Comparison of ENCODE assay signal across 26 cellular contexts in the genomic region with DNA sequence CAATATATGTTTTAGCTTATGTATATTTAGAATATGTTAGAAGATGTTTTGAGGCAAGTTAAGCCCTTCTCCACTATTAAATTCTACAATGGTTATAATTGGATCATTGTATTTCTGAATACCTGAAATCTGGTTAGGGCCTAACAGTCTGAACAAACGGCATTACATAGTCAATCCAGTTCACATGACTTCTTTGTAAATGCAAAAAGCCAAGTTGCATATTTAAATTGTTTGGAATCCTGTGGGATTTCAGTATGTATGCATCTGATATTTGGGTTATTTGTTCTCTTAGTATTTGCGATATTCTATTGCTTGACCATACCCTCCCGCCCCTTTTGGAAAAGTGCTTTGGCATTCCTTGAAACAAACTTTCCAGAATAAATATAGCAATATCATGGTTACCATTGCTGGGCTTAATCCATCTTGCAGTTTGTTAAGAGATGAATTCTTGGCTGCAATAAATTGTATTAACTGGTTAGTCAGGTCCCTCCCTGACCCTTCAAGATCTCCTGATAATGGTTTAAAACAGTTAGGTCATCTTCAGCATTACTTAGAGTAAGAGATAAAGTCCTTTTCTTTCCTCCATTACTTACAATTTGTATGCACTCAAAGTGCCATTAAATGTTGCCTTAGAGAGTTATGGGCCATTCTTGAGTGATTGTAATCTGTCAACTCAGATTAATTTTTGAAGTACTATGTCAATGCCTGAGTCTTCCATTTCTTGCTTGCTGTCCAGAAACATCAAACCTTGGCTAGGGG.
"Had no signal": no experiment of that assay in that cellular context is flagged by ENCODE, and none has a peak within 500 bp of the region (broad histone marks: within the 10 kb centered on the region; RNA-seq: fewer than 3 reads in every experiment).

No MANE protein-coding gene starts in this region.

- ATAC-seq: activated T-cell treated with anti-CD3 and anti-CD28 coated beads, Interleukin-2, amount 50 U/mL, for 72 hours; foreskin keratinocyte; left ventricle myocardium superior; naive thymus-derived CD8-positive, alpha-beta T cell; stimulated activated effector memory CD8-positive, alpha-beta T cell treated with anti-CD3 and anti-CD28 coated beads, Interleukin-12 subunit alpha, Interleukin-12 subunit beta, amount 100 ng/mL, for 72 hours; stimulated activated naive CD8-positive, alpha-beta T cell treated with anti-CD3 and anti-CD28 coated beads, Interleukin-15, amount 100 ng/mL, for 72 hours had no signal

- DNase-seq: activated B cell treated with CpG ODN at 0.5 μM for 24 hours; activated CD4-positive, alpha-beta memory T cell treated with anti-CD3 and anti-CD28 coated beads, Interleukin-2, amount 10 ng/mL, durations not matched to agents 7 days and 5 days; activated CD4-positive, alpha-beta T cell treated with anti-CD3 and anti-CD28 coated beads for 4 hours; activated effector memory CD4-positive, alpha-beta T cell treated with Interleukin-2 at 50 U/mL for 16 hours; activated naive CD4-positive, alpha-beta T cell treated with anti-CD3 and anti-CD28 coated beads for 36 hours; activated naive CD8-positive, alpha-beta T cell treated with anti-CD3 and anti-CD28 coated beads, Interleukin-2, amount 10 ng/mL, durations not matched to agents 7 days and 5 days; activated T-cell treated with anti-CD3 and anti-CD28 coated beads, Interleukin-2, amount 50 U/mL, for 72 hours; amniotic stem cell; effector memory CD4-positive, alpha-beta T cell; foreskin keratinocyte; immature natural killer cell; left ventricle myocardium superior; mammary epithelial cell; naive thymus-derived CD8-positive, alpha-beta T cell; retina; stimulated activated CD4-positive, alpha-beta T cell treated with anti-CD3 and anti-CD28 coated beads, Interleukin-2, amount 100 ng/mL, for 24 hours; stimulated activated naive CD8-positive, alpha-beta T cell treated with anti-CD3 and anti-CD28 coated beads, Interleukin-15, amount 100 ng/mL, for 72 hours; T1000; uterus had no signal

- H3K27ac Mint-ChIP-seq: activated B cell treated with CpG ODN at 0.5 μM for 24 hours; activated CD4-positive, alpha-beta memory T cell treated with anti-CD3 and anti-CD28 coated beads, Interleukin-2, amount 10 ng/mL, durations not matched to agents 7 days and 5 days; activated naive CD4-positive, alpha-beta T cell treated with anti-CD3 and anti-CD28 coated beads for 36 hours; activated naive CD8-positive, alpha-beta T cell treated with anti-CD3 and anti-CD28 coated beads, Interleukin-2, amount 10 ng/mL, durations not matched to agents 7 days and 5 days; activated T-cell treated with anti-CD3 and anti-CD28 coated beads, Interleukin-2, amount 50 U/mL, for 72 hours; immature natural killer cell; mesothelial cell of epicardium; naive thymus-derived CD8-positive, alpha-beta T cell; neural progenitor cell; stimulated activated effector memory CD8-positive, alpha-beta T cell treated with anti-CD3 and anti-CD28 coated beads, Interleukin-12 subunit alpha, Interleukin-12 subunit beta, amount 100 ng/mL, for 72 hours; stimulated activated naive CD8-positive, alpha-beta T cell treated with anti-CD3 and anti-CD28 coated beads, Interleukin-15, amount 100 ng/mL, for 72 hours had no signal

- H3K9ac ChIP-seq: neural progenitor cell had no signal

- H3K4me3 ChIP-seq: breast epithelium, neural progenitor cell, suprapubic skin, tibial nerve, uterus had no signal

- H3K36me3 ChIP-seq: breast epithelium, neural progenitor cell, suprapubic skin, tibial nerve, uterus had no signal

- H3K36me3 Mint-ChIP-seq: activated naive CD8-positive, alpha-beta T cell treated with anti-CD3 and anti-CD28 coated beads, Interleukin-2, amount 10 ng/mL, durations not matched to agents 7 days and 5 days; immature natural killer cell; mesothelial cell of epicardium; naive thymus-derived CD8-positive, alpha-beta T cell; stimulated activated effector memory CD8-positive, alpha-beta T cell treated with anti-CD3 and anti-CD28 coated beads, Interleukin-12 subunit alpha, Interleukin-12 subunit beta, amount 100 ng/mL, for 72 hours had no signal

- H3K4me1 ChIP-seq: breast epithelium, uterus had no signal

- H3K27me3 Mint-ChIP-seq: activated B cell treated with CpG ODN at 0.5 μM for 24 hours; activated CD4-positive, alpha-beta memory T cell treated with anti-CD3 and anti-CD28 coated beads, Interleukin-2, amount 10 ng/mL, durations not matched to agents 7 days and 5 days; activated naive CD8-positive, alpha-beta T cell treated with anti-CD3 and anti-CD28 coated beads, Interleukin-2, amount 10 ng/mL, durations not matched to agents 7 days and 5 days; central memory CD8-positive, alpha-beta T cell; naive thymus-derived CD8-positive, alpha-beta T cell; stimulated activated naive CD8-positive, alpha-beta T cell treated with anti-CD3 and anti-CD28 coated beads, Interleukin-15, amount 100 ng/mL, for 72 hours had no signal

- H3K27ac ChIP-seq: breast epithelium, foreskin keratinocyte, neural progenitor cell, suprapubic skin, tibial nerve, uterus had no signal

- H3K9me3 ChIP-seq: breast epithelium, suprapubic skin, tibial nerve, uterus had no signal

- H3K27me3 ChIP-seq: breast epithelium, foreskin keratinocyte, neural progenitor cell, suprapubic skin, tibial nerve, uterus had no signal

- H3K4me1 Mint-ChIP-seq: activated CD4-positive, alpha-beta memory T cell treated with anti-CD3 and anti-CD28 coated beads, Interleukin-2, amount 10 ng/mL, durations not matched to agents 7 days and 5 days; activated naive CD8-positive, alpha-beta T cell treated with anti-CD3 and anti-CD28 coated beads, Interleukin-2, amount 10 ng/mL, durations not matched to agents 7 days and 5 days had no signal

- H3K4me3 Mint-ChIP-seq: activated B cell treated with CpG ODN at 0.5 μM for 24 hours; activated CD4-positive, alpha-beta memory T cell treated with anti-CD3 and anti-CD28 coated beads, Interleukin-2, amount 10 ng/mL, durations not matched to agents 7 days and 5 days; activated naive CD4-positive, alpha-beta T cell treated with anti-CD3 and anti-CD28 coated beads for 36 hours; activated naive CD8-positive, alpha-beta T cell treated with anti-CD3 and anti-CD28 coated beads, Interleukin-2, amount 10 ng/mL, durations not matched to agents 7 days and 5 days; activated T-cell treated with anti-CD3 and anti-CD28 coated beads, Interleukin-2, amount 50 U/mL, for 72 hours; central memory CD8-positive, alpha-beta T cell; immature natural killer cell; mesothelial cell of epicardium; naive thymus-derived CD8-positive, alpha-beta T cell; neural progenitor cell; stimulated activated effector memory CD8-positive, alpha-beta T cell treated with anti-CD3 and anti-CD28 coated beads, Interleukin-12 subunit alpha, Interleukin-12 subunit beta, amount 100 ng/mL, for 72 hours; stimulated activated naive CD8-positive, alpha-beta T cell treated with anti-CD3 and anti-CD28 coated beads, Interleukin-15, amount 100 ng/mL, for 72 hours had no signal

- H3K9me3 Mint-ChIP-seq: activated B cell treated with CpG ODN at 0.5 μM for 24 hours; activated CD4-positive, alpha-beta memory T cell treated with anti-CD3 and anti-CD28 coated beads, Interleukin-2, amount 10 ng/mL, durations not matched to agents 7 days and 5 days; activated naive CD4-positive, alpha-beta T cell treated with anti-CD3 and anti-CD28 coated beads for 36 hours; activated naive CD8-positive, alpha-beta T cell treated with anti-CD3 and anti-CD28 coated beads, Interleukin-2, amount 10 ng/mL, durations not matched to agents 7 days and 5 days; activated T-cell treated with anti-CD3 and anti-CD28 coated beads, Interleukin-2, amount 50 U/mL, for 72 hours; central memory CD8-positive, alpha-beta T cell; immature natural killer cell; mesothelial cell of epicardium; naive thymus-derived CD8-positive, alpha-beta T cell; neural progenitor cell; stimulated activated effector memory CD8-positive, alpha-beta T cell treated with anti-CD3 and anti-CD28 coated beads, Interleukin-12 subunit alpha, Interleukin-12 subunit beta, amount 100 ng/mL, for 72 hours; stimulated activated naive CD8-positive, alpha-beta T cell treated with anti-CD3 and anti-CD28 coated beads, Interleukin-15, amount 100 ng/mL, for 72 hours had no signal

- H3K4me2 ChIP-seq: neural progenitor cell had no signal

- H2AFZ ChIP-seq: neural progenitor cell had no signal
